Comparison of ENCODE assay signal across 8 cellular contexts in the genomic region with DNA sequence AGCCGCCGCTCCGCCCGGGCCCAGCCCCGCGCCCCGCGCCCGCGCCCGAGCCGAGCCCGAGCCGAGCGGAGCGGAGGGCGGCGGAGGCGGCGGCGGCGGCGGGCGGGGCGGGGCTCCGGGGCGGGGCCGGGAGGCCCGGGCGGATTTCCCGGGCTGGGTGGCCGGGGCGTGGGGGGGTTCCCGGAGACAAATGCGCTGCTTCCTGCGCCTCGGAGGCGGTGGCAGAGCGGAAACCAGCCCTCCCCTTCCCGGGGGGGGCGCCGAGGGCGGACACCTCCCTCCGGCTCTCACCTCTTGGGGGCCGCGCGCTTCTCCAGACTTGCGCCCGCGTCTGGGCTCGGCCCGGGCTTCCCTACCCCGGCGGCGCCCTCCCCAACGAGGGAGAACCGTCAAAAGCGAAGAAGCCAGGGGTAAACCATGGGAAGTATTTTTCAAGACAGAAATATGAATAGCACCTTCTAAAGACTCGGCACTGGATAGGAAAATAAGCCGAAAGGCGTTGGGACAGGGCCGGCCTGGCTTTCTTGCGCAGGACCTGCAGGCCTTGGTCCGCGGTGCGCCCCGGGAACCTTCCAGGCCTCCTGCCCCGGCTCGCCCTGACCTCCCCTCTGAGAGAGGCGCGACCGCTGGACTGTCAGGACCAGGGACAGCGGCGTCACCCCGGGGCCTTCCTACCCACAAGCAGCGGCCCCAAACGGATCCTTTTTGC. TPM values are rescaled to one million over a fixed set of nuclear protein-coding genes. Genes with fewer than 3 reads are reported as not detected.
DNase-seq lines count a peak whose midpoint lies in the region; ATAC-seq and TF ChIP-seq lines count a peak whose summit lies in the region.

A gene (minus strand): TSS at position 79 of the 709 bp plus-strand sequence. CDS start 88 bp downstream, outside the sequence.

- peaks cover 5% of the 10 kb centered on the region for H3K36me3 ChIP-seq in ectodermal cell (ENCODE audit: control insufficient read depth, insufficient read depth, low read length)

- peak; percentile 62 for ATAC-seq in memory B cell (ENCODE audit: low read depth)

- TF ChIP-seq CTCF in NB4 (IDR thresholded peaks at IDR 0.05; ENCODE audit: low read depth, low read length): no peak

- POLR2A ChIA-PET in activated CD4-positive, alpha-beta memory T cell treated with anti-CD3 and anti-CD28 coated beads, Interleukin-2, amount 10 ng/mL, durations not matched to agents 7 days and 5 days (lab: Charles Lee): interaction anchor here (1.5 to 4.1 kb wide), 3 partner anchors 20 to 255 kb away, joined by 3 to 13 read pairs (median 4); a partner anchor contains a TSS

- peak within 1 kb of the TSS; percentile 66 for H3K4me3 Mint-ChIP-seq in activated CD4-positive, alpha-beta memory T cell treated with anti-CD3 and anti-CD28 coated beads, Interleukin-2, amount 10 ng/mL, durations not matched to agents 7 days and 5 days
- peak within 1 kb of the TSS; percentile 80 for H3K4me3 Mint-ChIP-seq in memory B cell

- no peaks in the 10 kb centered on the region for H3K9me3 ChIP-seq in ectodermal cell (ENCODE audit: control insufficient read depth, low read length)

- CTCF ChIA-PET in activated CD4-positive, alpha-beta memory T cell treated with anti-CD3 and anti-CD28 coated beads, Interleukin-2, amount 10 ng/mL, durations not matched to agents 7 days and 5 days (lab: Charles Lee): interaction anchor here (1.1 kb wide), 1 partner anchor 27 kb away, joined by 3 read pairs; no protein-coding TSS in a partner anchor

- no peaks in the 10 kb centered on the region for H3K9me3 Mint-ChIP-seq in activated CD4-positive, alpha-beta memory T cell treated with anti-CD3 and anti-CD28 coated beads, Interleukin-2, amount 10 ng/mL, durations not matched to agents 7 days and 5 days
- H3K9me3 Mint-ChIP-seq in memory B cell: no peaks in the 10 kb centered on the region

- peak within 1 kb of the TSS; percentile 19 for H3K27ac Mint-ChIP-seq in activated CD4-positive, alpha-beta memory T cell treated with anti-CD3 and anti-CD28 coated beads, Interleukin-2, amount 10 ng/mL, durations not matched to agents 7 days and 5 days
- H3K27ac Mint-ChIP-seq in memory B cell: no peak within 1 kb of the TSS

- H3K36me3 Mint-ChIP-seq in activated CD4-positive, alpha-beta memory T cell treated with anti-CD3 and anti-CD28 coated beads, Interleukin-2, amount 10 ng/mL, durations not matched to agents 7 days and 5 days (ENCODE audit: low read depth): no peaks in the 10 kb centered on the region
- H3K36me3 Mint-ChIP-seq in memory B cell: no peaks in the 10 kb centered on the region

- no peak within 1 kb of the TSS for H3K27ac ChIP-seq in ectodermal cell (ENCODE audit: insufficient read depth, low read depth, low read length, poor library complexity, severe bottlenecking)

- H3K27me3 ChIP-seq in ectodermal cell (ENCODE audit: control insufficient read depth, insufficient read depth, low read length, poor library complexity, severe bottlenecking): peaks cover 57% of the 10 kb centered on the region

- 1% methylated on average over 77 of the region's 77 CpGs for WGBS in ectodermal cell, 2 experiments

- peaks cover 15% of the 10 kb centered on the region for H3K4me1 Mint-ChIP-seq in activated CD4-positive, alpha-beta memory T cell treated with anti-CD3 and anti-CD28 coated beads, Interleukin-2, amount 10 ng/mL, durations not matched to agents 7 days and 5 days
- peaks cover 11% of the 10 kb centered on the region for H3K4me1 Mint-ChIP-seq in memory B cell

- H3K4me3 ChIP-seq in NB4 (ENCODE audit: low read depth, low read length) (peak within 1 kb of the TSS; percentile 34), ectodermal cell (ENCODE audit: insufficient read depth, low read depth, low read length) (peak within 1 kb of the TSS; percentile 38)

- DNase-seq in NCI-H1694 treated with DMSO at 0.1 percent for 48 hours (lab: John Stamatoyannopoulos, UW) (peak; percentile 32), NCI-H1694 (lab: John Stamatoyannopoulos, UW) (no peak), NB4 (ENCODE audit: low read depth) (peak; percentile 83), memory B cell (ENCODE audit: low spot score in 2 of 2) (peak; percentile 54 to 76), COLO829 (ENCODE audit: low spot score) (no peak)
- peak; percentile 80 for DNase-seq in activated CD4-positive, alpha-beta memory T cell treated with anti-CD3 and anti-CD28 coated beads, Interleukin-2, amount 10 ng/mL, durations not matched to agents 7 days and 5 days
- peak; percentile 46 for DNase-seq in stimulated activated CD8-positive, alpha-beta memory T cell treated with anti-CD3 and anti-CD28 coated beads, Interleukin-12 subunit alpha, Interleukin-12 subunit beta, amount 100 ng/mL, for 1 hour (ENCODE audit: low read depth)

- H3K4me1 ChIP-seq in ectodermal cell (ENCODE audit: control insufficient read depth, insufficient read depth, low read length): peaks cover 40% of the 10 kb centered on the region

- H3K27me3 Mint-ChIP-seq in activated CD4-positive, alpha-beta memory T cell treated with anti-CD3 and anti-CD28 coated beads, Interleukin-2, amount 10 ng/mL, durations not matched to agents 7 days and 5 days: peaks cover 6% of the 10 kb centered on the region
- peaks cover 2% of the 10 kb centered on the region for H3K27me3 Mint-ChIP-seq in memory B cell

- no peak for TF ChIP-seq POLR2A in NB4 (IDR thresholded peaks at IDR 0.05; ENCODE audit: extremely low read depth, insufficient read length)

RNA-seq across cellular contexts. Expression of the gene that starts here (rescaled TPM):
- 10 to 100 TPM; 13.4 to 14.2 TPM for total RNA-seq in activated CD4-positive, alpha-beta memory T cell treated with anti-CD3 and anti-CD28 coated beads, Interleukin-2, amount 10 ng/mL, durations not matched to agents 7 days and 5 days
- 2.2 TPM for polyA plus RNA-seq in ectodermal cell (2013, experiment 1 of 4)
- 2.1 TPM for polyA plus RNA-seq in ectodermal cell (2013, experiment 2 of 4)
- polyA plus RNA-seq in ectodermal cell (2013, experiment 3 of 4): 2.6 TPM
- 3.1 TPM for polyA plus RNA-seq in ectodermal cell (2013, experiment 4 of 4)

Comparison
In these comparisons a context has a peak if more than half of its experiments do, and no peak if none do; other contexts are left out.
1. DNase-seq: peak in NCI-H1694 treated with DMSO at 0.1 percent for 48 hours (single experiment), NB4 (single experiment), activated CD4-positive, alpha-beta memory T cell treated with anti-CD3 and anti-CD28 coated beads, Interleukin-2, amount 10 ng/mL, durations not matched to agents 7 days and 5 days (single experiment), memory B cell (2 of 2) and stimulated activated CD8-positive, alpha-beta memory T cell treated with anti-CD3 and anti-CD28 coated beads, Interleukin-12 subunit alpha, Interleukin-12 subunit beta, amount 100 ng/mL, for 1 hour (single experiment); none in NCI-H1694 (single experiment) and COLO829 (single experiment).